In genomic region chr1:46603481-46603857, GRCh38 we compare ENCODE assay signal across 8 cellular contexts. TPM values are rescaled to one million over a fixed set of nuclear protein-coding genes. Genes with fewer than 3 reads are reported as not detected.
DNase-seq lines count a peak whose midpoint lies in the region; ATAC-seq and TF ChIP-seq lines count a peak whose summit lies in the region.

No MANE protein-coding gene starts in this region.

- peak overlapping the region; percentile 86 for H2AFZ ChIP-seq in parathyroid adenoma

- peaks cover 0 to 8% (median 0%) of the 10 kb centered on the region in 3 donors for H3K36me3 ChIP-seq in Peyer's patch
- no peaks in the 10 kb centered on the region for H3K36me3 ChIP-seq in parathyroid adenoma (ENCODE audit: control insufficient read depth, insufficient read depth, low read length)

- TF ChIP-seq CTCF in Peyer's patch (IDR thresholded peaks at IDR 0.05) (no peak), parathyroid adenoma (IDR thresholded peaks at IDR 0.05) (no peak)

- ATAC-seq in GM18868 (IDR thresholded peaks at IDR 0.05; ENCODE audit: unreplicated experiment): peak; percentile 6
- ATAC-seq in esophagus mucosa: peak; percentile 14
- no peak for ATAC-seq in HG03039 (IDR thresholded peaks at IDR 0.05; ENCODE audit: unreplicated experiment)

- H3K4me1 ChIP-seq in Peyer's patch (peaks cover 0 to 14% (median 3%) of the 10 kb centered on the region in 4 donors), parathyroid adenoma (peaks cover 6% of the 10 kb centered on the region)

- H3K9ac ChIP-seq in parathyroid adenoma: no peak overlapping the region

- H3K9me3 ChIP-seq in Peyer's patch: no peaks in the 10 kb centered on the region
- H3K9me3 ChIP-seq in parathyroid adenoma (ENCODE audit: control insufficient read depth, low read length): no peaks in the 10 kb centered on the region

- H3K4me2 ChIP-seq in parathyroid adenoma (ENCODE audit: low read length): peak overlapping the region; percentile 77

- H3K27ac ChIP-seq in Peyer's patch: peak overlapping the region; percentile 81 to 86 (median 84)
- H3K27ac ChIP-seq in parathyroid adenoma: peak overlapping the region; percentile 60

- H3K27me3 ChIP-seq in Peyer's patch (no peaks in the 10 kb centered on the region), parathyroid adenoma (ENCODE audit: control insufficient read depth, insufficient read depth, low read length) (no peaks in the 10 kb centered on the region)

- no peak for TF ChIP-seq POLR2A in Peyer's patch (IDR thresholded peaks at IDR 0.05)

- H3K79me2 ChIP-seq in parathyroid adenoma: no peaks in the 10 kb centered on the region

- H3K4me3 ChIP-seq in Peyer's patch (peak overlapping the region; percentile 77 to 91 (median 80)), parathyroid adenoma (ENCODE audit: low read depth, low read length) (peak overlapping the region; percentile 83)

- no peak for DNase-seq in Peyer's patch
- DNase-seq in HT-29 (ENCODE audit: low spot score): no peak
- DNase-seq in germinal center (ENCODE audit: low spot score): no peak
- DNase-seq in SKM-1 treated with dmso at 0.1 percent for 144 hours (lab: John Stamatoyannopoulos, UW; ENCODE audit: unreplicated experiment): no peak

RNA-seq across cellular contexts. Expression of gene MKNK1, which starts 0.6 kb away (rescaled TPM):
- total RNA-seq in Peyer's patch: 100 to 1,000 TPM in 1 of 4 donors, 10 to 100 TPM in 3; 51.3 to 134 (median 94.2) TPM
- total RNA-seq in esophagus mucosa: 31.3 TPM
- total RNA-seq in HT-29 (2014; rRNA removed; shearing (Covaris generic)): 13.5 and 16.1 TPM in 2 replicates

RNA-seq across cellular contexts. Expression of gene MOB3C, which starts 13.1 kb away (rescaled TPM):
- total RNA-seq in Peyer's patch (10 to 100 TPM in 3 of 4 donors, 1 to 10 TPM in 1; 7.7 to 22.3 (median 14.5) TPM), esophagus mucosa (13.9 TPM)
- total RNA-seq in HT-29 (2014; rRNA removed; shearing (Covaris generic)): 10.3 and 12.3 TPM in 2 replicates

RNA-seq across cellular contexts. Expression of gene KNCN, which starts 52.0 kb away (rescaled TPM):
- total RNA-seq in Peyer's patch (not detected), esophagus mucosa (not detected)
- total RNA-seq in HT-29 (2014; rRNA removed; shearing (Covaris generic)): not detected in 2 replicates
